In genomic region chr3:40969341-40969740, GRCh38 we compare ENCODE assay signal across 18 cellular contexts.
"Had no signal": no experiment of that assay in that cellular context is flagged by ENCODE, and none has a peak within 500 bp of the region (broad histone marks: within the 10 kb centered on the region; RNA-seq: fewer than 3 reads in every experiment).

No MANE protein-coding gene starts in this region.

- H3K36me3 ChIP-seq: cardiac muscle cell, prostate gland, thoracic aorta had no signal

- DNase-seq: activated CD4-positive, alpha-beta T cell treated with anti-CD3 and anti-CD28 coated beads, Interleukin-2, amount 50 U/mL, for 1 hour; activated CD8-positive, alpha-beta memory T cell treated with anti-CD3 and anti-CD28 coated beads, Interleukin-2, amount 10 ng/mL, durations not matched to agents 7 days and 5 days; activated T-cell treated with anti-CD3 and anti-CD28 coated beads, Interleukin-2, amount 50 U/mL, for 4 hours; effector CD4-positive, alpha-beta T cell; foreskin melanocyte; head of caudate nucleus; left cardiac atrium; mucosa of descending colon; occipital lobe; stimulated activated CD4-positive, alpha-beta T cell treated with anti-CD3 and anti-CD28 coated beads, Interleukin-2, amount 100 ng/mL, for 24 hours; stimulated activated naive CD4-positive, alpha-beta T cell had no signal

- H3K4me1 ChIP-seq: prostate gland had no signal

- H3K27ac Mint-ChIP-seq: nephron, WTC11 had no signal

- H3K9me3 ChIP-seq: mucosa of descending colon, prostate gland, thoracic aorta had no signal

- H3K27me3 ChIP-seq: cardiac muscle cell had no signal

- H3K27ac ChIP-seq: cardiac muscle cell, prostate gland, thoracic aorta had no signal

- H3K4me3 Mint-ChIP-seq: activated CD8-positive, alpha-beta memory T cell treated with anti-CD3 and anti-CD28 coated beads, Interleukin-2, amount 10 ng/mL, durations not matched to agents 7 days and 5 days; activated T-cell treated with anti-CD3 and anti-CD28 coated beads, Interleukin-2, amount 50 U/mL, for 4 hours; nephron; WTC11 had no signal

- H3K9me3 Mint-ChIP-seq: activated T-cell treated with anti-CD3 and anti-CD28 coated beads, Interleukin-2, amount 50 U/mL, for 4 hours had no signal

- H3K4me3 ChIP-seq: cardiac muscle cell, lung, mucosa of descending colon, prostate gland, thoracic aorta had no signal

- ATAC-seq: activated CD8-positive, alpha-beta memory T cell treated with anti-CD3 and anti-CD28 coated beads, Interleukin-2, amount 10 ng/mL, durations not matched to agents 7 days and 5 days; activated T-cell treated with anti-CD3 and anti-CD28 coated beads, Interleukin-2, amount 50 U/mL, for 4 hours; left cardiac atrium; mucosa of descending colon; sciatic nerve; WTC11 had no signal
